Comparison of ENCODE assay signal across 31 cellular contexts in the genomic region with DNA sequence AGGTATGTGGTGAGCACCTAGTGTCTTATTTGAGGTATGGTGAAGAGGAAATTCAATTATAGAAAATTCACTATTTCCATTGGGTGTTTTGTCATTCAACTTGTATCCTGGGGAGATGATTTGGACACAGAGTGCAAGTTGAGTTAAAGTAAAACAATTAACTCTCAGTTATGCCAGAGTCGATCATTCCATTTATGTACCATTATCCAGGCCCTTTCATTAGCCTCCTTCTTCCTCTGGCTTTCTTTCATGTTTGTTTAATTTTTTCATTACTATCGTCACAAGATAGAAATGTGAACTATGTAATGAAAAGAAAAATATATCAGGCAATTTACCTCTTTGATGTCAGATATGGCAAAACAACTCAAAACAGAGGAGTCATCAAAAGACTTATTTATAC.
"Had no signal": no experiment of that assay in that cellular context is flagged by ENCODE, and none has a peak within 500 bp of the region (broad histone marks: within the 10 kb centered on the region; RNA-seq: fewer than 3 reads in every experiment).

No MANE protein-coding gene starts in this region.

- DNase-seq: activated B cell treated with CpG ODN at 0.5 μM for 24 hours; activated CD4-positive, alpha-beta T cell treated with anti-CD3 and anti-CD28 coated beads for 36 hours; activated CD4-positive, alpha-beta T cell treated with anti-CD3 and anti-CD28 coated beads, Interleukin-2, amount 50 U/mL, for 48 hours; activated CD8-positive, alpha-beta memory T cell treated with anti-CD3 and anti-CD28 coated beads, Interleukin-2, amount 50 U/mL, for 48 hours; activated naive CD4-positive, alpha-beta T cell treated with Interleukin-2 at 50 U/mL for 16 hours; activated naive CD8-positive, alpha-beta T cell treated with anti-CD3 and anti-CD28 coated beads, Interleukin-2, amount 10 ng/mL, durations not matched to agents 7 days and 5 days; activated T-cell treated with anti-CD3 and anti-CD28 coated beads, Interleukin-2, amount 50 U/mL, for 4 hours; amygdala; body of pancreas; dermis blood vessel endothelial cell; effector memory CD4-positive, alpha-beta T cell; heart left ventricle; islet precursor cell; left colon; mesenchymal stem cell; naive B cell; occipital lobe; posterior cingulate gyrus; right lobe of liver; stimulated activated CD4-positive, alpha-beta T cell treated with anti-CD3 and anti-CD28 coated beads, Interleukin-2, amount 100 ng/mL, for 24 hours; stomach; T1000; trophoblast cell had no signal

- ATAC-seq: activated CD4-positive, alpha-beta T cell treated with anti-CD3 and anti-CD28 coated beads for 36 hours; activated T-cell treated with anti-CD3 and anti-CD28 coated beads, Interleukin-2, amount 50 U/mL, for 4 hours; body of pancreas; gastroesophageal sphincter; heart left ventricle; left colon; right lobe of liver; stimulated activated memory B cell treated with anti-CD40 and anti-IgM and Interleukin-4, amounts not matched to agents 10 μg/mL and 1 μg/mL and 100 μg/mL, for 72 hours had no signal

- H3K4me3 Mint-ChIP-seq: activated B cell treated with CpG ODN at 0.5 μM for 24 hours; activated CD4-positive, alpha-beta T cell treated with anti-CD3 and anti-CD28 coated beads for 36 hours; activated naive CD8-positive, alpha-beta T cell treated with anti-CD3 and anti-CD28 coated beads, Interleukin-2, amount 10 ng/mL, durations not matched to agents 7 days and 5 days; activated T-cell treated with anti-CD3 and anti-CD28 coated beads, Interleukin-2, amount 50 U/mL, for 4 hours; naive B cell; neural crest cell; stimulated activated memory B cell treated with anti-CD40 and anti-IgM and Interleukin-4, amounts not matched to agents 10 μg/mL and 1 μg/mL and 100 μg/mL, for 72 hours; T-helper 1 cell treated with Interleukin-12 subunit alpha and Interleukin-12 subunit beta and Interleukin-4 antibody, amounts not matched to agents 30 μg/mL and 1 μg/mL, for 36 hours had no signal

- H3K4me1 Mint-ChIP-seq: activated B cell treated with CpG ODN at 0.5 μM for 24 hours; activated CD4-positive, alpha-beta T cell treated with anti-CD3 and anti-CD28 coated beads for 36 hours; activated naive CD8-positive, alpha-beta T cell treated with anti-CD3 and anti-CD28 coated beads, Interleukin-2, amount 10 ng/mL, durations not matched to agents 7 days and 5 days; naive B cell; stimulated activated memory B cell treated with anti-CD40 and anti-IgM and Interleukin-4, amounts not matched to agents 10 μg/mL and 1 μg/mL and 100 μg/mL, for 72 hours had no signal

- H3K36me3 Mint-ChIP-seq: activated naive CD8-positive, alpha-beta T cell treated with anti-CD3 and anti-CD28 coated beads, Interleukin-2, amount 10 ng/mL, durations not matched to agents 7 days and 5 days; naive B cell; stimulated activated memory B cell treated with anti-CD40 and anti-IgM and Interleukin-4, amounts not matched to agents 10 μg/mL and 1 μg/mL and 100 μg/mL, for 72 hours had no signal

- H3K9me3 Mint-ChIP-seq: activated B cell treated with CpG ODN at 0.5 μM for 24 hours; stimulated activated memory B cell treated with anti-CD40 and anti-IgM and Interleukin-4, amounts not matched to agents 10 μg/mL and 1 μg/mL and 100 μg/mL, for 72 hours; T-helper 1 cell treated with Interleukin-12 subunit alpha and Interleukin-12 subunit beta and Interleukin-4 antibody, amounts not matched to agents 30 μg/mL and 1 μg/mL, for 36 hours had no signal

- H3K27ac ChIP-seq: body of pancreas, esophagus muscularis mucosa, gastroesophageal sphincter, heart left ventricle, right lobe of liver, skin epidermis, stomach had no signal

- H3K27ac Mint-ChIP-seq: activated B cell treated with CpG ODN at 0.5 μM for 24 hours; activated CD4-positive, alpha-beta T cell treated with anti-CD3 and anti-CD28 coated beads for 36 hours; activated naive CD8-positive, alpha-beta T cell treated with anti-CD3 and anti-CD28 coated beads, Interleukin-2, amount 10 ng/mL, durations not matched to agents 7 days and 5 days; activated T-helper 2 cell treated with anti-CD3 and anti-CD28 coated beads, Interferon-gamma antibody, Interleukin-2, Interleukin-4, amounts not matched to agents 10 μg/mL and 5 μg/mL and 100 μg/mL, durations not matched to agents 14 hours and 24 hours and 36 hours; naive B cell; stimulated activated memory B cell treated with anti-CD40 and anti-IgM and Interleukin-4, amounts not matched to agents 10 μg/mL and 1 μg/mL and 100 μg/mL, for 72 hours; T-helper 1 cell treated with Interleukin-12 subunit alpha and Interleukin-12 subunit beta and Interleukin-4 antibody, amounts not matched to agents 30 μg/mL and 1 μg/mL, for 36 hours had no signal

- H3K4me3 ChIP-seq: body of pancreas, esophagus muscularis mucosa, gastroesophageal sphincter, heart left ventricle, right lobe of liver, skin epidermis, stomach had no signal

- FAIRE-seq: endothelial cell of umbilical vein had no signal

- H3K27me3 Mint-ChIP-seq: activated B cell treated with CpG ODN at 0.5 μM for 24 hours; activated CD4-positive, alpha-beta T cell treated with anti-CD3 and anti-CD28 coated beads for 36 hours; activated naive CD8-positive, alpha-beta T cell treated with anti-CD3 and anti-CD28 coated beads, Interleukin-2, amount 10 ng/mL, durations not matched to agents 7 days and 5 days; naive B cell; stimulated activated memory B cell treated with anti-CD40 and anti-IgM and Interleukin-4, amounts not matched to agents 10 μg/mL and 1 μg/mL and 100 μg/mL, for 72 hours had no signal

- H3K9me3 ChIP-seq: body of pancreas, esophagus muscularis mucosa, gastroesophageal sphincter, heart left ventricle, right lobe of liver, stomach had no signal

- H3K4me1 ChIP-seq: body of pancreas, esophagus muscularis mucosa, gastroesophageal sphincter, heart left ventricle, right lobe of liver, stomach had no signal
